Comparison of ENCODE assay signal across 8 cellular contexts in genomic region chr17:28598799-28599310, GRCh38. TPM values are rescaled to one million over a fixed set of nuclear protein-coding genes. Genes with fewer than 3 reads are reported as not detected.
A peak's percentile ranks its signal among the peaks of the same experiment; 100 is the strongest.
DNase-seq lines count a peak whose midpoint lies in the region; ATAC-seq, FAIRE-seq and TF ChIP-seq lines count a peak whose summit lies in the region.

Gene SPAG5 (minus strand): TSS chr17:28599025. CDS start chr17:28598946, 79 bp downstream.

- peaks cover 16% of the 10 kb centered on the region for H3K4me1 Mint-ChIP-seq in WTC11

- peak within 1 kb of the TSS; percentile 88 for H3K4me3 ChIP-seq in AG04450 (ENCODE audit: low read depth, low read length)
- peak within 1 kb of the TSS; percentile 68 for H3K4me3 ChIP-seq in bronchial epithelial cell (ENCODE audit: low read depth, low read length)
- peak within 1 kb of the TSS; percentile 63 to 68 for H3K4me3 ChIP-seq in small intestine (ENCODE audit: low read depth in 1 of 2, low read length in 2 of 2)

- H3K9me3 ChIP-seq in AG04450 (ENCODE audit: control insufficient read depth, insufficient read depth, low read length) (no peaks in the 10 kb centered on the region; the same call in 1 of the 2 replicates), small intestine (ENCODE audit: control insufficient read depth, low read depth) (no peaks in the 10 kb centered on the region)

- DNase-seq in AG04450 (ENCODE audit: low read depth, low spot score): peak; percentile 60
- DNase-seq in NCI-H2227 treated with DMSO at 0.1 percent for 48 hours (lab: John Stamatoyannopoulos, UW): peak; percentile 86
- peak; percentile 95 for DNase-seq in WTC11 (ENCODE audit: low spot score)
- DNase-seq in bronchial epithelial cell (ENCODE audit: low read depth): peak; percentile 82
- DNase-seq in iPS-NIHi11 (ENCODE audit: low spot score): peak; percentile 100
- peak; percentile 94 for DNase-seq in small intestine

- peak within 1 kb of the TSS; percentile 97 for H3K27ac ChIP-seq in AG04450 (ENCODE audit: low read depth, low read length)
- H3K27ac ChIP-seq in small intestine (ENCODE audit: low read depth in 1 of 2, low read length in 1 of 2): peak within 1 kb of the TSS; percentile 99

- peak within 1 kb of the TSS; percentile 90 for H3K27ac Mint-ChIP-seq in WTC11

- POLR2A ChIA-PET in AG04450 (lab: Yijun Ruan, JAX) (interaction anchor here (0.6 to 1.0 kb wide), 2 partner anchors 12 to 121 kb away, joined by 3 to 4 read pairs; no protein-coding TSS in a partner anchor), WTC11 (lab: Charles Lee) (interaction anchor here (0.7 to 1.2 kb wide), 4 partner anchors 12 to 112 kb away, joined by 3 to 5 read pairs (median 3); partner anchors contain the start of genes ALDOC and PIGS)

- H3K36me3 ChIP-seq in bronchial epithelial cell (ENCODE audit: control insufficient read depth, insufficient read depth, low read length) (no peaks in the 10 kb centered on the region), small intestine (ENCODE audit: control insufficient read depth in 2 of 2, insufficient read depth in 2 of 2, low read length in 2 of 2) (no peaks in the 10 kb centered on the region)

- peaks cover 20% of the 10 kb centered on the region for H3K36me3 Mint-ChIP-seq in WTC11

- no peaks in the 10 kb centered on the region for H3K9me3 Mint-ChIP-seq in WTC11

- CTCF ChIA-PET in AG04450 (lab: Charles Lee): interaction anchor here (1.2 kb wide), 1 partner anchor 14 kb away, joined by 4 read pairs; no protein-coding TSS in a partner anchor
- CTCF ChIA-PET in WTC11 (lab: Charles Lee): interaction anchor here (0.6 to 1.5 kb wide), 6 partner anchors 14 to 152 kb away, joined by 3 to 5 read pairs (median 4); partner anchors contain the start of gene RSKR

- no peak for FAIRE-seq in bronchial epithelial cell (lab: Jason Lieb, UNC)
- no peak for FAIRE-seq in small intestine (lab: Jason Lieb, UNC)

- 0% methylated on average over 42 to 44 of the region's 44 CpGs for WGBS in small intestine, 3 donors

- TF ChIP-seq CTCF in AG04450 (IDR thresholded peaks at IDR 0.05; ENCODE audit: low read depth, low read length) (no peak), WTC11 (IDR thresholded peaks at IDR 0.05) (no peak), bronchial epithelial cell (IDR thresholded peaks at IDR 0.05; ENCODE audit: insufficient read depth, low read length, severe bottlenecking) (no peak)

- H3K27me3 Mint-ChIP-seq in WTC11 (ENCODE audit: low read depth): peaks cover 4% of the 10 kb centered on the region

- peaks cover 0 to 6% of the 10 kb centered on the region in 2 donors for H3K4me1 ChIP-seq in small intestine (ENCODE audit: control insufficient read depth in 2 of 2, insufficient read depth in 1 of 2, low read depth in 1 of 2, low read length in 1 of 2)

- H3K4me3 Mint-ChIP-seq in WTC11: peak within 1 kb of the TSS; percentile 94

- ATAC-seq in GM18909 (IDR thresholded peaks at IDR 0.05; ENCODE audit: poor library complexity, unreplicated experiment) (peak; percentile 86), HG03159 (IDR thresholded peaks at IDR 0.05; ENCODE audit: unreplicated experiment) (peak; percentile 75), WTC11 (peak; percentile 92)

- H3K27me3 ChIP-seq in AG04450 (ENCODE audit: control insufficient read depth, insufficient read depth, low read length) (no peaks in the 10 kb centered on the region), bronchial epithelial cell (ENCODE audit: control insufficient read depth, insufficient read depth, low read length) (no peaks in the 10 kb centered on the region), small intestine (ENCODE audit: control insufficient read depth in 2 of 2, insufficient read depth in 2 of 2, low read length in 2 of 2) (no peaks in the 10 kb centered on the region)

TF ChIP-seq in WTC11, 78 proteins besides CTCF, POLR2A, EP300 and RAD21 (continues in another document):
- TF ChIP-seq SMAD4 (CRISPR knock-in tag; IDR thresholded peaks at IDR 0.05) (0 out of 2 replicates have a peak, but pooled peaks have one; percentile 38), ARID4B (CRISPR knock-in tag; IDR thresholded peaks at IDR 0.05; ENCODE audit: borderline replicate concordance) (peak; percentile 40; the same call in 1 of the 2 replicates), ZNF121 (CRISPR knock-in tag; IDR thresholded peaks at IDR 0.05) (no peak), NR1H2 (CRISPR knock-in tag; IDR thresholded peaks at IDR 0.05) (no peak), MYBL2 (CRISPR knock-in tag; IDR thresholded peaks at IDR 0.05) (peak; percentile 98), ATF3 (CRISPR knock-in tag; conservative IDR thresholded peaks at IDR 0.05) (no peak), PREB (CRISPR knock-in tag; IDR thresholded peaks at IDR 0.05; ENCODE audit: borderline replicate concordance) (no peak), ZNF423 (CRISPR knock-in tag; IDR thresholded peaks at IDR 0.05) (no peak), ZNF512 (CRISPR knock-in tag; IDR thresholded peaks at IDR 0.05; ENCODE audit: borderline replicate concordance) (no peak), CREM (CRISPR knock-in tag; IDR thresholded peaks at IDR 0.05) (0 out of 2 replicates have a peak, but pooled peaks have one; percentile 49), ATF2 (CRISPR knock-in tag; IDR thresholded peaks at IDR 0.05; ENCODE audit: borderline replicate concordance, low read depth) (no peak), ELF4 (CRISPR knock-in tag; IDR thresholded peaks at IDR 0.05; ENCODE audit: low read depth) (0 out of 2 replicates have a peak, but pooled peaks have one; percentile 42)

RNA-seq across cellular contexts. Expression of gene SPAG5, which starts in this region (rescaled TPM):
- polyA plus RNA-seq in AG04450 (2011; rRNA removed) (17.0 and 17.4 TPM in 2 replicates), small intestine (10 to 100 TPM; 20.3 to 37.3 (median 33.5) TPM)
- polyA minus RNA-seq in AG04450 (2011; rRNA and poly(A)+ RNA removed): 23.5 and 26.8 TPM in 2 replicates
- total RNA-seq in WTC11 (2021) (120 to 146 TPM (median 125 TPM) in 3 replicates), bronchial epithelial cell (1.3 and 2.0 TPM in 2 replicates)

Comparison
In these comparisons a context has a peak if more than half of its experiments do, and no peak if none do; other contexts are left out.
1. Peak in every context shown above with its lines: DNase-seq, ATAC-seq, H3K4me3 ChIP-seq and H3K27ac ChIP-seq.
2. RNA of gene SPAG5 (total RNA-seq): 120 to 146 TPM in WTC11; 1.3 to 2.0 TPM in bronchial epithelial cell; every median in the first group is over 10 times any median in the second.